In the genomic region with DNA sequence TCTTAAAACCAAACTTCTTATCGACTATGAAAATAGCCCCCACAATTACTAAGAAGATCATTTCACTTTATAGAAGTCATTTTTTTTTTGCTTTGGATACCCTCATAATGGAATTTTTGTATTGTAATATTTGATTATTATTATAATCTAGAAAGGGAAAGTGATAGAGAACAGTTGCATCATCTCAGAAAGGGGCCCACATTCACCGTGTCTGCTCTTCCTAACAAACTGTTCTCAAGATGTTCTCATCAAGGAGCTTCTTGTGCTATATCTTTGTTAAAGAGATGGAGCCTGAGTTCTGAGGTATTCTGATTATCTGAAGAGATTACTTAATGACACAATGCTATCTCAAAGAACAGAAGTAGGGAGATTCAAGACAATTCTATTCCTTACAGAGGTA, we compare ENCODE assay signal across 17 cellular contexts. TPM values are rescaled to one million over a fixed set of nuclear protein-coding genes. Genes with fewer than 3 reads are reported as not detected.
DNase-seq lines count a peak whose midpoint lies in the region; FAIRE-seq and TF ChIP-seq lines count a peak whose summit lies in the region.
"Had no signal": no experiment of that assay in that cellular context is flagged by ENCODE, and none has a peak within 500 bp of the region (broad histone marks: within the 10 kb centered on the region; RNA-seq: fewer than 3 reads in every experiment).

No MANE protein-coding gene starts in this region.

- no peaks in the 10 kb centered on the region for H3K27me3 Mint-ChIP-seq in endodermal cell (ENCODE audit: insufficient read depth)
- H3K27me3 Mint-ChIP-seq in mesothelial cell of epicardium (ENCODE audit: low read depth) = no peaks in the 10 kb centered on the region
- H3K27me3 Mint-ChIP-seq: B cell had no signal

- H3K4me3 ChIP-seq in SU-DHL-6 (ENCODE audit: insufficient read depth, low read length, poor library complexity, severe bottlenecking) (no peak overlapping the region), endodermal cell (ENCODE audit: low read length) (peak overlapping the region; percentile 32)
- H3K4me3 ChIP-seq: BLaER1 treated with 17β-estradiol and CSF1 and Interleukin-3, amounts not matched to agents 10 nM and 100 nM; GM23248; HAP-1 had no signal

- no peak overlapping the region for H2AFZ ChIP-seq in SU-DHL-6 (ENCODE audit: low read depth, low read length, severe bottlenecking)
- H2AFZ ChIP-seq: GM23248 had no signal

- no peaks in the 10 kb centered on the region for H3K27me3 ChIP-seq in SU-DHL-6 (ENCODE audit: low read length)
- no peaks in the 10 kb centered on the region for H3K27me3 ChIP-seq in endodermal cell (ENCODE audit: control insufficient read depth, insufficient read depth, low read length, poor library complexity, severe bottlenecking)
- H3K27me3 ChIP-seq: BLaER1 treated with 17β-estradiol and CSF1 and Interleukin-3, amounts not matched to agents 10 nM and 100 nM had no signal

- H3K9me3 Mint-ChIP-seq in endodermal cell (no peaks in the 10 kb centered on the region), mesothelial cell of epicardium (peaks cover 4% of the 10 kb centered on the region)

- 86 to 100% methylated on average over 1 to 2 of the region's 2 CpGs for WGBS in endodermal cell (ENCODE audit: insufficient coverage in 1 of 2, insufficient read length in 1 of 2), 2 experiments

- H3K27ac Mint-ChIP-seq in endodermal cell (no peak overlapping the region), mesothelial cell of epicardium (peak overlapping the region; percentile 16)
- H3K27ac Mint-ChIP-seq: B cell; CD8-positive, alpha-beta T cell had no signal

- TF ChIP-seq CTCF in SU-DHL-6 (IDR thresholded peaks at IDR 0.05; ENCODE audit: insufficient read depth, low read length, poor library complexity, severe bottlenecking) (no peak), endodermal cell (conservative IDR thresholded peaks at IDR 0.05) (no peak), mesothelial cell of epicardium (IDR thresholded peaks at IDR 0.05; ENCODE audit: unreplicated experiment) (no peak)

- no peaks in the 10 kb centered on the region for H3K79me2 ChIP-seq in SU-DHL-6 (ENCODE audit: insufficient read depth, low read length)

- H3K9me3 ChIP-seq in SU-DHL-6 (ENCODE audit: insufficient read depth, low read length) = no peaks in the 10 kb centered on the region
- peaks cover 4% of the 10 kb centered on the region for H3K9me3 ChIP-seq in endodermal cell (ENCODE audit: control insufficient read depth, low read length)
- H3K9me3 ChIP-seq: HAP-1 had no signal

- peaks cover 28% of the 10 kb centered on the region for H3K4me1 Mint-ChIP-seq in endodermal cell
- peaks cover 39% of the 10 kb centered on the region for H3K4me1 Mint-ChIP-seq in mesothelial cell of epicardium

- H3K36me3 Mint-ChIP-seq in endodermal cell (ENCODE audit: low read depth) (peaks cover 3% of the 10 kb centered on the region), mesothelial cell of epicardium (no peaks in the 10 kb centered on the region)
- H3K36me3 Mint-ChIP-seq: CD8-positive, alpha-beta T cell had no signal

- H3F3A ChIP-seq in SU-DHL-6 (ENCODE audit: insufficient read depth) = no peaks in the 10 kb centered on the region

- H3K4me1 ChIP-seq in endodermal cell (ENCODE audit: control insufficient read depth, insufficient read depth, low read length) = no peaks in the 10 kb centered on the region
- H3K4me1 ChIP-seq: HAP-1 had no signal

- no peak for DNase-seq in HTR-8/SVneo (ENCODE audit: insufficient read length, low spot score)
- no peak for DNase-seq in endodermal cell
- DNase-seq in mesothelial cell of epicardium (ENCODE audit: low spot score in 2 of 2, unreplicated experiment in 2 of 2) = no peak
- DNase-seq in medulla oblongata (ENCODE audit: extremely low spot score) = no peak
- DNase-seq in RPMI8226 = no peak
- DNase-seq in islet precursor cell = no peak
- DNase-seq: Calu3; CD8-positive, alpha-beta T cell; DMS79 treated with DMSO at 0.1 percent for 48 hours; GM23248 had no signal

- H3K9ac ChIP-seq in SU-DHL-6 (ENCODE audit: low read length) (no peak overlapping the region), endodermal cell (ENCODE audit: extremely low read depth, low read length, poor library complexity, severe bottlenecking) (no peak overlapping the region)
- H3K9ac ChIP-seq: BLaER1 treated with 17β-estradiol and CSF1 and Interleukin-3, amounts not matched to agents 10 nM and 100 nM; GM23248 had no signal

- peak; percentile 4 for FAIRE-seq in HTR-8/SVneo (lab: Jason Lieb, UNC)
- FAIRE-seq: G401.6, GM12891, GM19239 had no signal

- H3K9me2 ChIP-seq in SU-DHL-6 (replicated peaks; ENCODE audit: insufficient read depth, low read length) = no peaks in the 10 kb centered on the region

- no peaks in the 10 kb centered on the region for H4K20me1 ChIP-seq in SU-DHL-6 (ENCODE audit: low read depth, low read length)
- H4K20me1 ChIP-seq: BLaER1 treated with 17β-estradiol and CSF1 and Interleukin-3, amounts not matched to agents 10 nM and 100 nM had no signal

- H3K4me3 Mint-ChIP-seq in endodermal cell (no peak overlapping the region), mesothelial cell of epicardium (no peak overlapping the region)
- H3K4me3 Mint-ChIP-seq: CD8-positive, alpha-beta T cell had no signal

- no peak overlapping the region for H3K4me2 ChIP-seq in SU-DHL-6 (ENCODE audit: low read depth, low read length, poor library complexity, severe bottlenecking)

- H3K27ac ChIP-seq in SU-DHL-6 (ENCODE audit: low read depth, low read length) (0 out of 2 replicates have a peak overlapping the region, but pooled peaks have one; percentile 13), endodermal cell (ENCODE audit: low read depth, low read length) (no peak overlapping the region)
- H3K27ac ChIP-seq: BLaER1 treated with 17β-estradiol and CSF1 and Interleukin-3, amounts not matched to agents 10 nM and 100 nM; GM23248 had no signal

- H3K36me3 ChIP-seq in SU-DHL-6 (ENCODE audit: low read length) (peaks cover 38% of the 10 kb centered on the region; the same call in 1 of the 2 replicates), endodermal cell (ENCODE audit: control insufficient read depth, insufficient read depth, low read length) (peaks cover 3% of the 10 kb centered on the region)
- H3K36me3 ChIP-seq: HAP-1 had no signal

RNA-seq across cellular contexts. Expression of a gene that starts 49.3 kb away (rescaled TPM):
- total RNA-seq in endodermal cell (10 to 100 TPM; 30.2 to 31.9 TPM), mesothelial cell of epicardium (29.3 to 33.3 TPM (median 31.7 TPM) in 3 replicates)
- polyA plus RNA-seq in endodermal cell (2013, experiment 1 of 2) = 8.5 TPM
- 10.8 TPM for polyA plus RNA-seq in endodermal cell (2013, experiment 2 of 2)
